Comparison of ENCODE assay signal across 9 cellular contexts in genomic region chr1:89198081-89198480, GRCh38. TPM values are rescaled to one million over a fixed set of nuclear protein-coding genes. Genes with fewer than 3 reads are reported as not detected.
DNase-seq lines count a peak whose midpoint lies in the region; ATAC-seq and TF ChIP-seq lines count a peak whose summit lies in the region.
"Had no signal": no experiment of that assay in that cellular context is flagged by ENCODE, and none has a peak within 500 bp of the region (broad histone marks: within the 10 kb centered on the region; RNA-seq: fewer than 3 reads in every experiment).

No MANE protein-coding gene starts in this region.

- H3K27ac Mint-ChIP-seq in CD4-positive, alpha-beta T cell, result peak overlapping the region; percentile 89
- peak overlapping the region; percentile 82 for H3K27ac Mint-ChIP-seq in endothelial cell (ENCODE audit: unreplicated experiment)

- H3K4me1 ChIP-seq in Panc1 (ENCODE audit: control insufficient read depth, insufficient read depth, low read length), result peaks cover 11% of the 10 kb centered on the region; the same call in 1 of the 2 replicates
- peaks cover 5% of the 10 kb centered on the region for H3K4me1 ChIP-seq in osteoblast (ENCODE audit: insufficient read depth, low read length)

- no peaks in the 10 kb centered on the region for H3K79me2 ChIP-seq in osteoblast (ENCODE audit: insufficient read depth, low read length)

- H2AFZ ChIP-seq in osteoblast (ENCODE audit: low read length), result peak overlapping the region; percentile 79

- peaks cover 66% of the 10 kb centered on the region for H3K36me3 Mint-ChIP-seq in CD4-positive, alpha-beta T cell (ENCODE audit: low read depth)
- H3K36me3 Mint-ChIP-seq in endothelial cell (ENCODE audit: low read depth, unreplicated experiment), result peaks cover 23% of the 10 kb centered on the region

- ATAC-seq in CD4-positive, alpha-beta T cell (ENCODE audit: poor library complexity), result peak; percentile 2
- ATAC-seq in Panc1 (0 out of 2 replicates have a peak, but pooled peaks have one; percentile 13), HG03460 (IDR thresholded peaks at IDR 0.05; ENCODE audit: unreplicated experiment) (no peak)

- TF ChIP-seq CTCF in CD4-positive, alpha-beta T cell (IDR thresholded peaks at IDR 0.05), result no peak
- TF ChIP-seq CTCF in Panc1 (IDR thresholded peaks at IDR 0.05) (no peak), endothelial cell (IDR thresholded peaks at IDR 0.05; ENCODE audit: unreplicated experiment) (no peak), osteoblast (IDR thresholded peaks at IDR 0.05; ENCODE audit: extremely low read depth, low read depth, low read length) (no peak)

- peak overlapping the region; percentile 95 for H3K4me3 Mint-ChIP-seq in CD4-positive, alpha-beta T cell
- H3K4me3 Mint-ChIP-seq in endothelial cell (ENCODE audit: unreplicated experiment), result peak overlapping the region; percentile 92

- in situ Hi-C loops in Panc1 (cut with HindIII; ENCODE audit: low pct_unique_long_range_greater_than_20kb, low sequenced_read_pairs), result no loop called here

- intact Hi-C loops in CD4-positive, alpha-beta T cell (cut with DNase I, micrococcal nuclease), result loop anchor here (5.0 kb wide), 3 partner anchors 74 to 201 kb away; partner anchors contain the start of gene GBP5 (in 1 of the 2)
- intact Hi-C loops in Panc1 (cut with micrococcal nuclease; ENCODE audit: unreplicated experiment), result no loop called here

- H3K36me3 ChIP-seq in Panc1 (ENCODE audit: control insufficient read depth, insufficient read depth, low read length), result no peaks in the 10 kb centered on the region
- H3K36me3 ChIP-seq in osteoblast (ENCODE audit: insufficient read depth, low read length), result no peaks in the 10 kb centered on the region

- CTCF ChIA-PET in CD4-positive, alpha-beta T cell (lab: Charles Lee), result interaction anchor here (1.0 to 2.0 kb wide), 6 partner anchors 8 to 160 kb away, joined by 3 to 9 read pairs (median 4); partner anchors contain the start of gene GBP2
- CTCF ChIA-PET in Panc1 (lab: Charles Lee), result no interaction called here
- CTCF ChIA-PET in HEK293T (lab: Yijun Ruan, JAX), result no interaction called here

- H3K27ac ChIP-seq in CD4-positive, alpha-beta T cell (ENCODE audit: low read depth, low read length), result peak overlapping the region; percentile 84
- H3K27ac ChIP-seq in Panc1 (ENCODE audit: low read length) (no peak overlapping the region), osteoblast (ENCODE audit: low read depth, low read length) (no peak overlapping the region)

- H3K4me3 ChIP-seq in Panc1 (ENCODE audit: low read depth in 2 of 2, low read length in 2 of 2), result peak overlapping the region; percentile 38 to 63
- peak overlapping the region; percentile 67 for H3K4me3 ChIP-seq in osteoblast (ENCODE audit: insufficient read depth, low read length)

- DNase-seq in CD4-positive, alpha-beta T cell, result peak in 1 of 10 experiments; percentile 4
- DNase-seq in Panc1 (ENCODE audit: low read depth, low spot score) (no peak), endothelial cell (ENCODE audit: low spot score) (no peak), osteoblast (ENCODE audit: insufficient read length, low spot score, missing footprints) (no peak), HEK293T (ENCODE audit: extremely low spot score) (no peak), amniotic stem cell (lab: John Stamatoyannopoulos, UW) (no peak)
- no peak for DNase-seq in activated effector memory CD4-positive, alpha-beta T cell treated with Interleukin-2 at 50 U/mL for 16 hours

- H3K9me3 Mint-ChIP-seq in CD4-positive, alpha-beta T cell, result no peaks in the 10 kb centered on the region
- H3K9me3 Mint-ChIP-seq in endothelial cell (ENCODE audit: unreplicated experiment), result no peaks in the 10 kb centered on the region

- no peaks in the 10 kb centered on the region for H3K27me3 ChIP-seq in CD4-positive, alpha-beta T cell (ENCODE audit: control insufficient read depth, insufficient read depth, low read length)
- H3K27me3 ChIP-seq in Panc1 (ENCODE audit: control insufficient read depth, insufficient read depth, low read length), result peaks cover 8% of the 10 kb centered on the region
- no peaks in the 10 kb centered on the region for H3K27me3 ChIP-seq in osteoblast (ENCODE audit: insufficient read depth, low read length)

- no peaks in the 10 kb centered on the region for H3K9me3 ChIP-seq in CD4-positive, alpha-beta T cell (ENCODE audit: control insufficient read depth, low read length)
- H3K9me3 ChIP-seq in Panc1 (ENCODE audit: control insufficient read depth, insufficient read depth, low read depth, low read length) (no peaks in the 10 kb centered on the region), osteoblast (ENCODE audit: low read depth, low read length) (no peaks in the 10 kb centered on the region)

- no peaks in the 10 kb centered on the region for H3K27me3 Mint-ChIP-seq in CD4-positive, alpha-beta T cell
- peaks cover 2% of the 10 kb centered on the region for H3K27me3 Mint-ChIP-seq in endothelial cell (ENCODE audit: unreplicated experiment)

- BruUV-seq in Panc1 (replicated peaks; lab: Mats Ljungman, UMichigan), result no TSS peak

- H3K4me2 ChIP-seq in osteoblast (ENCODE audit: insufficient read depth, low read length), result peak overlapping the region; percentile 86

- H4K20me1 ChIP-seq in osteoblast (ENCODE audit: insufficient read depth, low read length), result no peaks in the 10 kb centered on the region

- POLR2A ChIA-PET in CD4-positive, alpha-beta T cell (lab: Charles Lee), result interaction anchor here (0.7 to 4.2 kb wide), 18 partner anchors 16 to 409 kb away, joined by 3 to 79 read pairs (median 12); partner anchors contain the start of genes GBP1, GBP2 and GBP5
- POLR2A ChIA-PET in Panc1 (lab: Charles Lee) (no interaction called here), HEK293T (lab: Yijun Ruan, JAX) (no interaction called here)

- peaks cover 87% of the 10 kb centered on the region for H3K4me1 Mint-ChIP-seq in CD4-positive, alpha-beta T cell (ENCODE audit: low read depth)
- H3K4me1 Mint-ChIP-seq in endothelial cell (ENCODE audit: unreplicated experiment), result peaks cover 39% of the 10 kb centered on the region

TF ChIP-seq in HEK293T, 16 proteins besides CTCF, POLR2A, EP300 and RAD21:
- no peak for TF ChIP-seq HDGF (IDR thresholded peaks at IDR 0.05; ENCODE audit: borderline replicate concordance)
- no peak for TF ChIP-seq CTBP1 (IDR thresholded peaks at IDR 0.05; ENCODE audit: borderline replicate concordance)
- no peak for TF ChIP-seq SP1 (IDR thresholded peaks at IDR 0.05)
- TF ChIP-seq NFRKB (IDR thresholded peaks at IDR 0.05), result no peak
- no peak for TF ChIP-seq FOXK2 (IDR thresholded peaks at IDR 0.05)
- TF ChIP-seq ZNF384 (IDR thresholded peaks at IDR 0.05), result no peak
- no peak for TF ChIP-seq SUZ12 (IDR thresholded peaks at IDR 0.05)
- TF ChIP-seq TARDBP (IDR thresholded peaks at IDR 0.05), result no peak
- no peak for TF ChIP-seq L3MBTL2 (conservative IDR thresholded peaks at IDR 0.05)
- no peak for TF ChIP-seq LEF1 (IDR thresholded peaks at IDR 0.05; ENCODE audit: borderline replicate concordance)
- TF ChIP-seq PKNOX1 (IDR thresholded peaks at IDR 0.05), result no peak
- no peak for TF ChIP-seq FOXA1 (IDR thresholded peaks at IDR 0.05)
- no peak for TF ChIP-seq ELF4 (IDR thresholded peaks at IDR 0.05)
- TF ChIP-seq BHLHE40 (IDR thresholded peaks at IDR 0.05; ENCODE audit: borderline replicate concordance), result no peak
- no peak for TF ChIP-seq ARNT (IDR thresholded peaks at IDR 0.05)
- TF ChIP-seq FOXM1 (IDR thresholded peaks at IDR 0.05; ENCODE audit: borderline replicate concordance), result no peak
TF ChIP-seq in HEK293T: peak in this region for 0.

RNA-seq across cellular contexts. Expression of gene GBP4, which starts 0.7 kb away (rescaled TPM):
- 10 to 100 TPM; 11.3 to 11.7 TPM for total RNA-seq in CD4-positive, alpha-beta T cell
- total RNA-seq in Panc1 (2021; ENCODE audit: unreplicated experiment), result 3.3 TPM
- 0.48 TPM for polyA plus RNA-seq in Panc1 (2012; ENCODE audit: insufficient read length)
- total RNA-seq in endothelial cell (ENCODE audit: unreplicated experiment), result 75.5 TPM
- total RNA-seq in osteoblast, result 0.36 and 1.2 TPM in 2 replicates
- total RNA-seq: myocyte had no signal

RNA-seq across cellular contexts. Expression of gene GBP7, which starts 22.3 kb away (rescaled TPM):
- not detected for total RNA-seq in CD4-positive, alpha-beta T cell
- total RNA-seq in Panc1 (2021; ENCODE audit: unreplicated experiment) (not detected), endothelial cell (ENCODE audit: unreplicated experiment) (0.69 TPM), osteoblast (not detected in 2 replicates)
- not detected for polyA plus RNA-seq in Panc1 (2012; ENCODE audit: insufficient read length)
- total RNA-seq: myocyte had no signal
